In genomic region chr4:45939056-45939455, GRCh38 we compare ENCODE assay signal across 30 cellular contexts.
"Had no signal": no experiment of that assay in that cellular context is flagged by ENCODE, and none has a peak within 500 bp of the region (broad histone marks: within the 10 kb centered on the region; RNA-seq: fewer than 3 reads in every experiment).

No MANE protein-coding gene starts in this region.

- H3K9me3 Mint-ChIP-seq: nephron; neural progenitor cell; stimulated activated memory B cell treated with anti-CD40 and anti-IgM and Interleukin-4, amounts not matched to agents 10 μg/mL and 1 μg/mL and 100 μg/mL, for 72 hours; type B pancreatic cell had no signal

- H3K27me3 ChIP-seq: neural progenitor cell, ovary, right lobe of liver, sigmoid colon, suprapubic skin, testis, tibial artery, transverse colon, upper lobe of right lung, uterus had no signal

- H3K36me3 ChIP-seq: neural progenitor cell, ovary, right lobe of liver, sigmoid colon, suprapubic skin, tibial artery, transverse colon, upper lobe of right lung, uterus had no signal

- H3K4me1 Mint-ChIP-seq: naive thymus-derived CD4-positive, alpha-beta T cell; natural killer cell; nephron; neural progenitor cell; stimulated activated memory B cell treated with anti-CD40 and anti-IgM and Interleukin-4, amounts not matched to agents 10 μg/mL and 1 μg/mL and 100 μg/mL, for 72 hours; stimulated activated naive CD8-positive, alpha-beta T cell treated with anti-CD3 and anti-CD28 coated beads, Interleukin-15, amount 100 ng/mL, for 72 hours had no signal

- H3K4me3 ChIP-seq: neural progenitor cell, ovary, psoas muscle, right lobe of liver, sigmoid colon, suprapubic skin, testis, tibial artery, transverse colon, upper lobe of right lung, uterus had no signal

- H3K4me1 ChIP-seq: neural progenitor cell, parathyroid adenoma, psoas muscle, right lobe of liver, sigmoid colon, suprapubic skin, testis, tibial artery, transverse colon, upper lobe of right lung, uterus had no signal

- H3K36me3 Mint-ChIP-seq: neural progenitor cell; stimulated activated memory B cell treated with anti-CD40 and anti-IgM and Interleukin-4, amounts not matched to agents 10 μg/mL and 1 μg/mL and 100 μg/mL, for 72 hours; type B pancreatic cell had no signal

- H3K9me3 ChIP-seq: ovary, psoas muscle, right lobe of liver, sigmoid colon, testis, tibial artery, transverse colon, upper lobe of right lung, uterus had no signal

- DNase-seq: naive thymus-derived CD4-positive, alpha-beta T cell; natural killer cell; occipital lobe; ovary; posterior cingulate gyrus; psoas muscle; right cardiac atrium; right lobe of liver; sigmoid colon; small intestine; stimulated activated CD4-positive, alpha-beta T cell treated with anti-CD3 and anti-CD28 coated beads, Interleukin-1b, Interleukin-23, amount 100 ng/mL, for 48 hours; stimulated activated CD4-positive, alpha-beta T cell treated with anti-CD3 and anti-CD28 coated beads, Interleukin-4, amount 100 ng/mL, for 1 hour; stimulated activated CD4-positive, alpha-beta T cell treated with anti-CD3 and anti-CD28 coated beads, Interleukin-4, amount 100 ng/mL, for 4 hours; stimulated activated CD8-positive, alpha-beta memory T cell treated with anti-CD3 and anti-CD28 coated beads, Interleukin-4, amount 100 ng/mL, for 48 hours; stimulated activated naive CD4-positive, alpha-beta T cell; stimulated activated naive CD8-positive, alpha-beta T cell treated with anti-CD3 and anti-CD28 coated beads, Interleukin-15, amount 100 ng/mL, for 72 hours; stimulated activated naive CD8-positive, alpha-beta T cell treated with anti-CD3 and anti-CD28 coated beads, Interleukin-15, Interleukin-2, amounts not matched to agents 100 U/mL and 50 U/mL, for 24 hours; substantia nigra; testis; tibial artery; transverse colon; upper lobe of right lung; uterus had no signal

- H3K27ac ChIP-seq: neural progenitor cell, ovary, parathyroid adenoma, psoas muscle, right lobe of liver, sigmoid colon, suprapubic skin, testis, tibial artery, transverse colon, upper lobe of right lung, uterus had no signal

- H3K4me3 Mint-ChIP-seq: naive thymus-derived CD4-positive, alpha-beta T cell; natural killer cell; nephron; neural progenitor cell; stimulated activated memory B cell treated with anti-CD40 and anti-IgM and Interleukin-4, amounts not matched to agents 10 μg/mL and 1 μg/mL and 100 μg/mL, for 72 hours; stimulated activated naive CD8-positive, alpha-beta T cell treated with anti-CD3 and anti-CD28 coated beads, Interleukin-15, amount 100 ng/mL, for 72 hours; type B pancreatic cell had no signal

- H3K27me3 Mint-ChIP-seq: naive thymus-derived CD4-positive, alpha-beta T cell; progenitor cell of endocrine pancreas; stimulated activated memory B cell treated with anti-CD40 and anti-IgM and Interleukin-4, amounts not matched to agents 10 μg/mL and 1 μg/mL and 100 μg/mL, for 72 hours; stimulated activated naive CD8-positive, alpha-beta T cell treated with anti-CD3 and anti-CD28 coated beads, Interleukin-15, amount 100 ng/mL, for 72 hours had no signal

- ATAC-seq: naive thymus-derived CD4-positive, alpha-beta T cell; natural killer cell; psoas muscle; right cardiac atrium; right lobe of liver; stimulated activated memory B cell treated with anti-CD40 and anti-IgM and Interleukin-4, amounts not matched to agents 10 μg/mL and 1 μg/mL and 100 μg/mL, for 72 hours; stimulated activated naive CD8-positive, alpha-beta T cell treated with anti-CD3 and anti-CD28 coated beads, Interleukin-15, amount 100 ng/mL, for 72 hours; stimulated activated naive CD8-positive, alpha-beta T cell treated with anti-CD3 and anti-CD28 coated beads, Interleukin-15, Interleukin-2, amounts not matched to agents 100 U/mL and 50 U/mL, for 24 hours; upper lobe of right lung had no signal

- H3K27ac Mint-ChIP-seq: naive thymus-derived CD4-positive, alpha-beta T cell; natural killer cell; nephron; neural progenitor cell; progenitor cell of endocrine pancreas; stimulated activated memory B cell treated with anti-CD40 and anti-IgM and Interleukin-4, amounts not matched to agents 10 μg/mL and 1 μg/mL and 100 μg/mL, for 72 hours; stimulated activated naive CD8-positive, alpha-beta T cell treated with anti-CD3 and anti-CD28 coated beads, Interleukin-15, amount 100 ng/mL, for 72 hours; type B pancreatic cell had no signal
